Comparison of ENCODE assay signal across 1 cellular context in genomic region chr5:56681346-56681745, GRCh38.
TF ChIP-seq lines count a peak whose summit lies in the region.

No MANE protein-coding gene starts in this region.

TF ChIP-seq in IMR-90, 13 proteins besides CTCF, POLR2A, EP300 and RAD21:
- TF ChIP-seq BHLHE40 (IDR thresholded peaks at IDR 0.05; ENCODE audit: low read depth, low read length) (no peak), RCOR1 (IDR thresholded peaks at IDR 0.05; ENCODE audit: insufficient replicate concordance, low read length) (no peak), ELK1 (IDR thresholded peaks at IDR 0.05; ENCODE audit: borderline replicate concordance, low read depth, low read length) (no peak), RFX5 (IDR thresholded peaks at IDR 0.05; ENCODE audit: low read depth, low read length) (no peak), MAFK (IDR thresholded peaks at IDR 0.05; ENCODE audit: low read depth, low read length) (no peak), MAZ (IDR thresholded peaks at IDR 0.05; ENCODE audit: borderline replicate concordance, low read depth, low read length) (no peak), NFE2L2 (IDR thresholded peaks at IDR 0.05; ENCODE audit: low read depth, low read length) (no peak), FOS (IDR thresholded peaks at IDR 0.05; ENCODE audit: low read depth, low read length) (no peak), USF2 (IDR thresholded peaks at IDR 0.05; ENCODE audit: low read depth, low read length) (no peak), CHD1 (IDR thresholded peaks at IDR 0.05; ENCODE audit: low read depth, low read length) (no peak), MXI1 (IDR thresholded peaks at IDR 0.05; ENCODE audit: borderline replicate concordance, low read depth, low read length) (no peak), SMC3 (IDR thresholded peaks at IDR 0.05; ENCODE audit: low read depth, low read length) (no peak), CEBPB (IDR thresholded peaks at IDR 0.05; ENCODE audit: low read depth, low read length) (no peak)
